Comparison of ENCODE assay signal across 8 cellular contexts in genomic region chr1:16612332-16613172, GRCh38. TPM values are rescaled to one million over a fixed set of nuclear protein-coding genes. Genes with fewer than 3 reads are reported as not detected.
A peak's percentile ranks its signal among the peaks of the same experiment; 100 is the strongest.
DNase-seq lines count a peak whose midpoint lies in the region; ATAC-seq and TF ChIP-seq lines count a peak whose summit lies in the region.

No MANE protein-coding gene starts in this region.

- no peaks in the 10 kb centered on the region for H3K27me3 ChIP-seq in BE2C
- peaks cover 52% of the 10 kb centered on the region for H3K27me3 ChIP-seq in GM23338 (ENCODE audit: insufficient read depth)

- H3K36me3 ChIP-seq in BE2C, result no peaks in the 10 kb centered on the region
- 0 out of 2 replicates have a peak, but pooled peaks cover 4% of the 10 kb centered on the region for H3K36me3 ChIP-seq in GM23338 (ENCODE audit: insufficient read depth)

- no peak overlapping the region for H3K27ac Mint-ChIP-seq in GM23338
- H3K27ac Mint-ChIP-seq in activated naive CD8-positive, alpha-beta T cell treated with anti-CD3 and anti-CD28 coated beads, Interleukin-2, amount 50 U/mL, for 24 hours, result no peak overlapping the region

- H4K20me1 ChIP-seq in GM23338 (replicated peaks; ENCODE audit: insufficient read depth), result peaks cover 24% of the 10 kb centered on the region

- H3K4me3 ChIP-seq in BE2C (ENCODE audit: low read depth, low read length) (peak overlapping the region; percentile 71), GM23338 (peak overlapping the region; percentile 78)

- H3K27ac ChIP-seq in GM23338 (ENCODE audit: low read depth), result no peak overlapping the region

- H3K36me3 Mint-ChIP-seq in GM23338 (ENCODE audit: low read depth), result no peaks in the 10 kb centered on the region
- no peaks in the 10 kb centered on the region for H3K36me3 Mint-ChIP-seq in activated naive CD8-positive, alpha-beta T cell treated with anti-CD3 and anti-CD28 coated beads, Interleukin-2, amount 50 U/mL, for 24 hours (ENCODE audit: low read depth)

- peak overlapping the region; percentile 90 for H3K4me2 ChIP-seq in GM23338

- H3K4me1 Mint-ChIP-seq in GM23338, result no peaks in the 10 kb centered on the region
- H3K4me1 Mint-ChIP-seq in activated naive CD8-positive, alpha-beta T cell treated with anti-CD3 and anti-CD28 coated beads, Interleukin-2, amount 50 U/mL, for 24 hours, result no peaks in the 10 kb centered on the region

- ATAC-seq in GM23338 (peak; percentile 14), HG02885 (IDR thresholded peaks at IDR 0.05; ENCODE audit: poor library complexity, unreplicated experiment) (no peak), HG03196 (IDR thresholded peaks at IDR 0.05; ENCODE audit: unreplicated experiment) (no peak)
- ATAC-seq in activated naive CD8-positive, alpha-beta T cell treated with anti-CD3 and anti-CD28 coated beads, Interleukin-2, amount 50 U/mL, for 24 hours, result no peak

- H3K4me1 ChIP-seq in BE2C, result no peaks in the 10 kb centered on the region
- peaks cover 14% of the 10 kb centered on the region for H3K4me1 ChIP-seq in GM23338 (ENCODE audit: insufficient read depth)

- H3K9me2 ChIP-seq in GM23338 (ENCODE audit: insufficient read depth), result no peaks in the 10 kb centered on the region

- no peaks in the 10 kb centered on the region for H3K27me3 Mint-ChIP-seq in GM23338 (ENCODE audit: insufficient read depth, low read depth, poor library complexity)
- no peaks in the 10 kb centered on the region for H3K27me3 Mint-ChIP-seq in activated naive CD8-positive, alpha-beta T cell treated with anti-CD3 and anti-CD28 coated beads, Interleukin-2, amount 50 U/mL, for 24 hours

- DNase-seq in BE2C, result no peak
- peak; percentile 92 for DNase-seq in GM23338 (ENCODE audit: low spot score)
- peak; percentile 78 for DNase-seq in NCI-H69 (lab: John Stamatoyannopoulos, UW)
- DNase-seq in activated naive CD8-positive, alpha-beta T cell treated with anti-CD3 and anti-CD28 coated beads, Interleukin-2, amount 50 U/mL, for 24 hours, result peak; percentile 39
- DNase-seq in head of caudate nucleus, result peak; percentile 59 to 93 (median 78)
- peak; percentile 83 for DNase-seq in non-pigmented ciliary epithelial cell (ENCODE audit: low read depth)

- H3F3A ChIP-seq in GM23338 (replicated peaks; ENCODE audit: low read depth), result peaks cover 10% of the 10 kb centered on the region

- peak overlapping the region; percentile 76 for H2AFZ ChIP-seq in GM23338

- peaks cover 12% of the 10 kb centered on the region; the same call in 1 of the 2 replicates for H3K79me2 ChIP-seq in GM23338 (replicated peaks; ENCODE audit: insufficient read depth)

- H3K4me3 Mint-ChIP-seq in GM23338, result no peak overlapping the region
- no peak overlapping the region for H3K4me3 Mint-ChIP-seq in activated naive CD8-positive, alpha-beta T cell treated with anti-CD3 and anti-CD28 coated beads, Interleukin-2, amount 50 U/mL, for 24 hours

- H3K9me3 ChIP-seq in BE2C, result no peaks in the 10 kb centered on the region

- no peak for TF ChIP-seq CTCF in BE2C (IDR thresholded peaks at IDR 0.05; ENCODE audit: low read depth, low read length)
- no peak for TF ChIP-seq CTCF in GM23338 (conservative IDR thresholded peaks at IDR 0.05; ENCODE audit: low read depth in 2 of 2)

- no peaks in the 10 kb centered on the region for H3K9me3 Mint-ChIP-seq in GM23338
- H3K9me3 Mint-ChIP-seq in activated naive CD8-positive, alpha-beta T cell treated with anti-CD3 and anti-CD28 coated beads, Interleukin-2, amount 50 U/mL, for 24 hours, result no peaks in the 10 kb centered on the region

- intact Hi-C loops in head of caudate nucleus (cut with DNase I), result no loop called here

TF ChIP-seq in GM23338, 12 proteins besides CTCF, POLR2A, EP300 and RAD21:
- TF ChIP-seq EZH2 (IDR thresholded peaks at IDR 0.05; ENCODE audit: low read depth, unreplicated experiment), result peak; percentile 29
- no peak for TF ChIP-seq ZNF114 (CRISPR knock-in tag; IDR thresholded peaks at IDR 0.05)
- TF ChIP-seq ZNF462 (CRISPR knock-in tag; IDR thresholded peaks at IDR 0.05), result no peak

RNA-seq across cellular contexts. Expression of gene NBPF1, which starts 0.8 kb away (rescaled TPM):
- 9.2 TPM for polyA plus RNA-seq in BE2C (2012; ENCODE audit: insufficient read depth, insufficient read length, low read depth)
- total RNA-seq in GM23338 (2014; rRNA removed; shearing (Covaris generic)), result 7.5 and 11.8 TPM in 2 replicates
- 9.0 and 9.5 TPM in 2 replicates for polyA plus RNA-seq in GM23338 (2016; fragmentation: Nextera tagmentation; extraction: Ambion mirVana)

RNA-seq across cellular contexts. Expression of gene RNU1-3, which starts 54.2 kb away (rescaled TPM):
- polyA plus RNA-seq in BE2C (2012; ENCODE audit: insufficient read depth, insufficient read length, low read depth), result 5.0 TPM
- under 0.01 TPM in 1 of 2 replicates, not detected in the other for total RNA-seq in GM23338 (2014; rRNA removed; shearing (Covaris generic))
- polyA plus RNA-seq in GM23338 (2016; fragmentation: Nextera tagmentation; extraction: Ambion mirVana), result not detected in 2 replicates
